Comparison of ENCODE assay signal across 13 cellular contexts in the genomic region with DNA sequence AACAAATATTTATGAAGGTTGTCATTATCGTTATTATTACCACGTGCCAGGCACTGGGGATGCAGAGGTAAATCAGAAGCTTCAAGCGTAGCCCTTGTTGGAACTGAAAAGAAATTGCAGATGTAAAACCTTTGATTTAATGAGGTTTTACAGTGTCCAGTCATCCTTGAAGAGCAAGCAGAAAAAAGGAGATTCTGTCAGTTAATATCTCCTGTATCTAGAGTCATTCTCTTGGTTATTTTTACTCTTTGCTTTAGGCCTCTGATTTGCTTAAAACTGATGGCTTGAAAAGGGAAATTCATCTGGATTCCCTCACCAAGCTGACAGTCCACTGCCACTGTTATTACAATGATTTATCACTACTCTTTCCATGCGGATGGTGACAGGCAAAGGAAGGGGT.
DNase-seq lines count a peak whose midpoint lies in the region; TF ChIP-seq lines count a peak whose summit lies in the region.
"Had no signal": no experiment of that assay in that cellular context is flagged by ENCODE, and none has a peak within 500 bp of the region (broad histone marks: within the 10 kb centered on the region; RNA-seq: fewer than 3 reads in every experiment).

No MANE protein-coding gene starts in this region.

- no peaks in the 10 kb centered on the region for H3K36me3 ChIP-seq in endodermal cell (ENCODE audit: control insufficient read depth, insufficient read depth, low read length)

- H3K27me3 Mint-ChIP-seq in endodermal cell (ENCODE audit: insufficient read depth) (peaks cover 2% of the 10 kb centered on the region), nephron (ENCODE audit: low read depth) (no peaks in the 10 kb centered on the region)

- H3K4me1 ChIP-seq in endodermal cell (ENCODE audit: control insufficient read depth, insufficient read depth, low read length), result peaks cover 14% of the 10 kb centered on the region

- H3K9me3 Mint-ChIP-seq in endodermal cell (peaks cover 8% of the 10 kb centered on the region), nephron (peaks cover 8% of the 10 kb centered on the region)

- H3K27me3 ChIP-seq in endodermal cell (ENCODE audit: control insufficient read depth, insufficient read depth, low read length, poor library complexity, severe bottlenecking), result no peaks in the 10 kb centered on the region

- no peak for TF ChIP-seq CTCF in endodermal cell (conservative IDR thresholded peaks at IDR 0.05)
- no peak for TF ChIP-seq CTCF in nephron (IDR thresholded peaks at IDR 0.05; ENCODE audit: unreplicated experiment in 3 of 3)

- H3K4me3 ChIP-seq in endodermal cell (ENCODE audit: low read length), result no peak overlapping the region

- H3K27ac ChIP-seq in endodermal cell (ENCODE audit: low read depth, low read length), result no peak overlapping the region
- H3K27ac ChIP-seq: 22Rv1 had no signal

- H3K27ac Mint-ChIP-seq in endodermal cell, result peak overlapping the region; percentile 84
- H3K27ac Mint-ChIP-seq in nephron, result peak overlapping the region in 2 of 3 experiments; percentile 0 to 29
- H3K27ac Mint-ChIP-seq: CD4-positive, CD25-positive, alpha-beta regulatory T cell had no signal

- H3K9me3 ChIP-seq in endodermal cell (ENCODE audit: control insufficient read depth, low read length), result peaks cover 26% of the 10 kb centered on the region

- H3K36me3 Mint-ChIP-seq in endodermal cell (ENCODE audit: low read depth), result peaks cover 10% of the 10 kb centered on the region
- no peaks in the 10 kb centered on the region for H3K36me3 Mint-ChIP-seq in nephron (ENCODE audit: low read depth)
- H3K36me3 Mint-ChIP-seq: CD4-positive, CD25-positive, alpha-beta regulatory T cell had no signal

- H3K4me1 Mint-ChIP-seq in endodermal cell, result peaks cover 44% of the 10 kb centered on the region
- H3K4me1 Mint-ChIP-seq in nephron, result peaks cover 11% of the 10 kb centered on the region
- H3K4me1 Mint-ChIP-seq: CD4-positive, CD25-positive, alpha-beta regulatory T cell had no signal

- no peak overlapping the region for H3K4me3 Mint-ChIP-seq in endodermal cell
- no peak overlapping the region for H3K4me3 Mint-ChIP-seq in nephron
- H3K4me3 Mint-ChIP-seq: CD4-positive, CD25-positive, alpha-beta regulatory T cell had no signal

- DNase-seq in NCI-H1417 (lab: John Stamatoyannopoulos, UW) (peak in 2 of 3 experiments; percentile 27 to 64), NCI-H1417 treated with DMSO at 0.1 percent for 48 hours (lab: John Stamatoyannopoulos, UW) (no peak), NCI-H526 treated with DMSO at 0.1 percent for 48 hours (lab: John Stamatoyannopoulos, UW) (peak; percentile 99), endodermal cell (no peak), NCI-H146 (lab: John Stamatoyannopoulos, UW) (no peak)
- no peak for DNase-seq in effector CD4-positive, alpha-beta T cell
- DNase-seq in activated T-cell treated with anti-CD3 and anti-CD28 coated beads, Interleukin-2, amount 50 U/mL, for 48 hours, result no peak
- DNase-seq: CD4-positive, CD25-positive, alpha-beta regulatory T cell; DMS53; GF-D8; HCEC 1CT had no signal

- WGBS in endodermal cell (ENCODE audit: insufficient coverage in 1 of 2, insufficient read length in 1 of 2), 2 experiments, result 77 to 80% methylated on average over 4 of the region's 4 CpGs

- H3K9ac ChIP-seq in endodermal cell (ENCODE audit: extremely low read depth, low read length, poor library complexity, severe bottlenecking), result peak overlapping the region; percentile 39

Comparison
In these comparisons a context has a peak if more than half of its experiments do, and no peak if none do; other contexts are left out.
1. DNase-seq: peak in NCI-H1417 (2 of 3) and NCI-H526 treated with DMSO at 0.1 percent for 48 hours (single experiment); none in NCI-H1417 treated with DMSO at 0.1 percent for 48 hours (single experiment), endodermal cell (single experiment), effector CD4-positive, alpha-beta T cell (single experiment), activated T-cell treated with anti-CD3 and anti-CD28 coated beads, Interleukin-2, amount 50 U/mL, for 48 hours (0 of 2) and NCI-H146 (single experiment).